Comparison of ENCODE assay signal across 17 cellular contexts in genomic region chr16:1512174-1512573, GRCh38. TPM values are rescaled to one million over a fixed set of nuclear protein-coding genes. Genes with fewer than 3 reads are reported as not detected.
A peak's percentile ranks its signal among the peaks of the same experiment; 100 is the strongest.
DNase-seq lines count a peak whose midpoint lies in the region; ATAC-seq and TF ChIP-seq lines count a peak whose summit lies in the region.
"Had no signal": no experiment of that assay in that cellular context is flagged by ENCODE, and none has a peak within 500 bp of the region (broad histone marks: within the 10 kb centered on the region; RNA-seq: fewer than 3 reads in every experiment).

No MANE protein-coding gene starts in this region.

- TF ChIP-seq POLR2A in NB4 (IDR thresholded peaks at IDR 0.05; ENCODE audit: extremely low read depth, insufficient read length), result no peak

- H3K4me3 ChIP-seq in NB4 (ENCODE audit: low read depth, low read length), result no peak overlapping the region
- H3K4me3 ChIP-seq: PC-9, SK-N-MC had no signal

- DNase-seq in HEK293T (ENCODE audit: extremely low spot score) (no peak), NB4 (ENCODE audit: low read depth) (peak; percentile 20), dermis blood vessel endothelial cell (peak; percentile 44), lung microvascular endothelial cell (ENCODE audit: low read depth in 2 of 2) (peak; percentile 39 to 52), NCI-H2171 (lab: John Stamatoyannopoulos, UW) (no peak)
- DNase-seq in stimulated activated CD4-positive, alpha-beta T cell treated with anti-CD3 and anti-CD28 coated beads, Interleukin-2, amount 100 ng/mL, for 24 hours, result no peak
- DNase-seq: BE2C, H9, NCI-H1092 treated with DMSO at 0.1 percent for 48 hours, NCI-H2081, NCI-H226, PC-9, T-cell had no signal

- CTCF ChIA-PET in HEK293T (lab: Yijun Ruan, JAX), result no interaction called here

- POLR2A ChIA-PET in HEK293T (lab: Yijun Ruan, JAX), result interaction anchor here (1.2 to 1.4 kb wide), 2 partner anchors 18 to 61 kb away, joined by 3 to 4 read pairs; no protein-coding TSS in a partner anchor

- ATAC-seq in HG03442 (IDR thresholded peaks at IDR 0.05; ENCODE audit: unreplicated experiment), result no peak
- ATAC-seq: CD8-positive, alpha-beta T cell; T-cell had no signal

- no peak for TF ChIP-seq CTCF in NB4 (IDR thresholded peaks at IDR 0.05; ENCODE audit: low read depth, low read length)

TF ChIP-seq in HEK293T, 16 proteins besides CTCF, POLR2A, EP300 and RAD21:
- TF ChIP-seq L3MBTL2 (conservative IDR thresholded peaks at IDR 0.05) (peak; percentile 46; the same call in 1 of the 2 replicates), ARNT (IDR thresholded peaks at IDR 0.05) (no peak)
TF ChIP-seq in HEK293T: peak in this region for 1.

RNA-seq across cellular contexts. Expression of gene TELO2, which starts 19.0 kb away (rescaled TPM):
- total RNA-seq in dermis blood vessel endothelial cell (19.7 and 21.3 TPM in 2 replicates), lung microvascular endothelial cell (10.2 and 17.9 TPM in 2 replicates)

RNA-seq across cellular contexts. Expression of gene TMEM204, which starts 21.3 kb away (rescaled TPM):
- total RNA-seq in dermis blood vessel endothelial cell (97.4 and 107 TPM in 2 replicates), lung microvascular endothelial cell (89.6 and 101 TPM in 2 replicates)
- total RNA-seq: Daoy, H9, PC-9 had no signal

RNA-seq across cellular contexts. Expression of gene PTX4, which starts 23.4 kb away (rescaled TPM):
- 0.09 TPM in 1 of 2 replicates, not detected in the other for total RNA-seq in dermis blood vessel endothelial cell
- under 0.01 TPM in 1 of 2 replicates, not detected in the other for total RNA-seq in lung microvascular endothelial cell
- total RNA-seq: CD8-positive, alpha-beta T cell; Daoy; H9 had no signal

RNA-seq across cellular contexts. Expression of gene CLCN7, which starts 37.3 kb away (rescaled TPM):
- total RNA-seq in dermis blood vessel endothelial cell, result 69.9 and 96.7 TPM in 2 replicates
- 62.5 and 69.8 TPM in 2 replicates for total RNA-seq in lung microvascular endothelial cell

Comparison
In these comparisons a context has a peak if more than half of its experiments do, and no peak if none do; other contexts are left out.
1. DNase-seq: peak in NB4 (single experiment), dermis blood vessel endothelial cell (single experiment) and lung microvascular endothelial cell (2 of 2); none in HEK293T (single experiment), NCI-H2171 (single experiment) and stimulated activated CD4-positive, alpha-beta T cell treated with anti-CD3 and anti-CD28 coated beads, Interleukin-2, amount 100 ng/mL, for 24 hours (0 of 2).